8 cellular contexts compared by ENCODE assay signal in the genomic region with DNA sequence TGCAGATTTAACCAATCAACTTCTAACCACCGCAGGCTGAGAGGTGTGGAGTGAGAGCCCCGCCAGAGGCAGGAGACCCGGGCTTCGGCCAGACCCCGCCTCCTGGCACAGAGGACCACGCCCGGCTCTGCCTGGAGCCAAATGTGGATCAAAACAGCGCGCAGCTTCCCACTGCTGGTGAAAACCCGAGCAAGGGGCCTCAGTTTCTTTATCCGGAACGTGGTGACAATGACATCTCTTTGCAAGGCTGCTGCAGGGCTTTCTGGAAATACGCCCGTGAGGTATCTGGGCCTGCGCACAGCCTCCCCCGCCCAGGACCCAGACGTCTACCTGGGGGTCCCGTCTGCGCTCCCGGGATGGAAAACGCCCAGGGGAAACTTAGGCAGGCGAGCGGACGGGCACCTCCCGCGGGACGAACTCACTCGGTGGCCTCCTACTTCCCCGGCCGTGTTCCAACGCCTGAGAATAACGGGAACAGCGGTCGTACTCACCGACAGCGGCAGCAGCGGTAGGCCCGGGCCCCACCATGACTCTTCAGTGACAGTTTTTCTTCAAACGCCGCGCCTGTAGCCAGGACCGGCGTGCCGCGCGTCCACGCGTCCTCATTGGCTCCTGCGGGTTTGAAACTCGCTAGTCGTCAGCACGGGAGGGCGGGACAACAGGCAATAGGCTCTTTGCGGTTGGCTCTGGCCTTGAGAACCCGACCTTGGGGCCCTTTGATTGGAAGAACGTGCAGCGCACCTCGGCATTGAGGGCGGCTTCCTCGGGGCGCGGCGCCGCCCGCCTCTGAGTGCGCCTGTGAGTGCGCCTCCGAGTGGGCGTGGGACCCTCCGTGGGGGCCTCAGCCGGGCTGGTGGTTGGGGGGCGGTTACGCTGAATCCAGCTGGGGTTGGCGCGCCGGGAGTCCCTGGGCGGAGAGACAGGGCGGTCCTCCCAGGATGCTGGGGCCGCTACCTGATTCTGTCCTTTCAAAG. TPM values are rescaled to one million over a fixed set of nuclear protein-coding genes. Genes with fewer than 3 reads are reported as not detected.
DNase-seq lines count a peak whose midpoint lies in the region; ATAC-seq lines count a peak whose summit lies in the region.

Gene CKAP2L, minus strand, starts transcription at position 539 of the 974 bp plus-strand sequence. Its CDS starts 11 bp downstream, at position 528.

- DNase-seq in NCI-H69 (lab: John Stamatoyannopoulos, UW) (peak; percentile 97), dedifferentiated amniotic fluid mesenchymal stem cell (ENCODE audit: extremely low spot score) (peak; percentile 97), left kidney (ENCODE audit: low read depth, low spot score) (peak; percentile 99)
- peak; percentile 99 for DNase-seq in activated CD4-positive, alpha-beta T cell treated with anti-CD3 and anti-CD28 coated beads, Interleukin-2, amount 10 ng/mL, durations not matched to agents 24 days and 14 days
- peak; percentile 97 for DNase-seq in stimulated activated CD4-positive, alpha-beta T cell treated with anti-CD3 and anti-CD28 coated beads, Interleukin-1b, Interleukin-23, amount 100 ng/mL, for 48 hours

- peak within 1 kb of the TSS in 10 of 11 experiments; percentile 27 to 92 (median 86); a peak in 20 of 22 replicates for H3K27ac ChIP-seq in BLaER1 treated with 17β-estradiol and CSF1 and Interleukin-3, amounts not matched to agents 10 nM and 100 nM

- peak within 1 kb of the TSS; percentile 93 for H3K27ac Mint-ChIP-seq in activated CD4-positive, alpha-beta T cell treated with anti-CD3 and anti-CD28 coated beads, Interleukin-2, amount 10 ng/mL, durations not matched to agents 24 days and 14 days

- intact Hi-C loops in activated CD4-positive, alpha-beta T cell treated with anti-CD3 and anti-CD28 coated beads, Interleukin-2, amount 10 ng/mL, durations not matched to agents 24 days and 14 days (cut with micrococcal nuclease), result loop anchor here (1.0 to 2.0 kb wide), 4 partner anchors 14 to 119 kb away; partner anchors contain the start of gene SLC20A1

- ATAC-seq in GM19372 (IDR thresholded peaks at IDR 0.05; ENCODE audit: low read depth, unreplicated experiment), result peak; percentile 97
- ATAC-seq in HG03521 (IDR thresholded peaks at IDR 0.05; ENCODE audit: unreplicated experiment), result peak; percentile 97

- H3K9me3 ChIP-seq in BLaER1 treated with 17β-estradiol and CSF1 and Interleukin-3, amounts not matched to agents 10 nM and 100 nM (replicated peaks in 1 of 11), result peaks cover 10 to 31% (median 27%) of the 10 kb centered on the region in 11 experiments; a peak in 21 of 22 replicates

- H3K4me3 ChIP-seq in BLaER1 treated with 17β-estradiol and CSF1 and Interleukin-3, amounts not matched to agents 10 nM and 100 nM, result peak within 1 kb of the TSS; percentile 72 to 89 (median 81)

- no peaks in the 10 kb centered on the region for H4K20me1 ChIP-seq in BLaER1 treated with 17β-estradiol and CSF1 and Interleukin-3, amounts not matched to agents 10 nM and 100 nM

- peak within 1 kb of the TSS; percentile 92 for H3K4me3 Mint-ChIP-seq in activated CD4-positive, alpha-beta T cell treated with anti-CD3 and anti-CD28 coated beads, Interleukin-2, amount 10 ng/mL, durations not matched to agents 24 days and 14 days

- H3K4me2 ChIP-seq in BLaER1 treated with 17β-estradiol and CSF1 and Interleukin-3, amounts not matched to agents 10 nM and 100 nM, result peak within 1 kb of the TSS; percentile 87 to 97 (median 91)

- H3K36me3 Mint-ChIP-seq in activated CD4-positive, alpha-beta T cell treated with anti-CD3 and anti-CD28 coated beads, Interleukin-2, amount 10 ng/mL, durations not matched to agents 24 days and 14 days (ENCODE audit: low read depth), result peaks cover 24% of the 10 kb centered on the region

- H3K4me1 Mint-ChIP-seq in activated CD4-positive, alpha-beta T cell treated with anti-CD3 and anti-CD28 coated beads, Interleukin-2, amount 10 ng/mL, durations not matched to agents 24 days and 14 days, result peaks cover 47% of the 10 kb centered on the region

- no peaks in the 10 kb centered on the region for H3K27me3 ChIP-seq in BLaER1 treated with 17β-estradiol and CSF1 and Interleukin-3, amounts not matched to agents 10 nM and 100 nM

- peaks cover 13% of the 10 kb centered on the region for H3K9me3 Mint-ChIP-seq in activated CD4-positive, alpha-beta T cell treated with anti-CD3 and anti-CD28 coated beads, Interleukin-2, amount 10 ng/mL, durations not matched to agents 24 days and 14 days

- H3K4me1 ChIP-seq in BLaER1 treated with 17β-estradiol and CSF1 and Interleukin-3, amounts not matched to agents 10 nM and 100 nM, result peaks cover 33 to 61% (median 44%) of the 10 kb centered on the region in 10 experiments

- no peaks in the 10 kb centered on the region for H3K27me3 Mint-ChIP-seq in activated CD4-positive, alpha-beta T cell treated with anti-CD3 and anti-CD28 coated beads, Interleukin-2, amount 10 ng/mL, durations not matched to agents 24 days and 14 days

- peaks cover 0 to 37% (median 27%) of the 10 kb centered on the region in 11 experiments; a peak in 16 of 22 replicates for H3K36me3 ChIP-seq in BLaER1 treated with 17β-estradiol and CSF1 and Interleukin-3, amounts not matched to agents 10 nM and 100 nM

- H3K9ac ChIP-seq in BLaER1 treated with 17β-estradiol and CSF1 and Interleukin-3, amounts not matched to agents 10 nM and 100 nM, result peak within 1 kb of the TSS; percentile 66 to 91 (median 85)

RNA-seq across cellular contexts. Expression of gene CKAP2L, which starts in this region (rescaled TPM):
- total RNA-seq in activated CD4-positive, alpha-beta T cell treated with anti-CD3 and anti-CD28 coated beads, Interleukin-2, amount 10 ng/mL, durations not matched to agents 24 days and 14 days, result 17.8 and 17.9 TPM in 2 replicates

Comparison
In these comparisons a context has a peak if more than half of its experiments do, and no peak if none do; other contexts are left out.
1. Peak in every context shown above with its lines: DNase-seq, ATAC-seq, H3K4me3 ChIP-seq and H3K27ac ChIP-seq.